In the genomic region with DNA sequence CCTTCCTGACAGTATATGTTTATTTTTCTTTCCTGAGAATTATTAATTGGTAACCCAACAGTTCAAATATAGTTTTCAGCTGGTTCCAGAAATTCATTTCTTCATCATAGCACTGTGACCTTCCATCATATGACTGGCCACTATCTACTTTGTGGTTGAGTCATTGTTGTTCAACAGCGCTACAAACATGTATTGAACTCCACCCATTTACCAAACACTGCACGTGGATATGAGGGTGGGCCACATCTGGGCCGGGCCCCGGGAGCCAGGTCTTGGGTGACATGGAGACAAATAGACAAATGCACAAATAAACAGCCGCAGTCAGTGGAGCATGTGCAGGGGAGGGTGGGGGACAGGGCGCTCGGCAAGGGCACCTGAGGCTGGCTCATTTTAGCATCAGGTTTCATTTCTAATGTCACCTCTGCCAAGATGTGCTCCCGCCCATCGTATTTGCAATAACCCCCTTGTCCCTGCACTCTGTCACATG, we compare ENCODE assay signal across 8 cellular contexts. TPM values are rescaled to one million over a fixed set of nuclear protein-coding genes. Genes with fewer than 3 reads are reported as not detected.
A peak's percentile ranks its signal among the peaks of the same experiment; 100 is the strongest.
DNase-seq lines count a peak whose midpoint lies in the region; ATAC-seq, FAIRE-seq and TF ChIP-seq lines count a peak whose summit lies in the region.

No MANE protein-coding gene starts in this region.

- ATAC-seq in left lobe of liver (peak; percentile 47), GM19463 (IDR thresholded peaks at IDR 0.05; ENCODE audit: unreplicated experiment) (no peak)

- peak overlapping the region; percentile 64 for H3K4me3 Mint-ChIP-seq in MCF 10A (ENCODE audit: unreplicated experiment)

- FAIRE-seq in urothelium cell line (lab: Jason Lieb, UNC): peak; percentile 75

- peak overlapping the region; percentile 75 for H3K27ac Mint-ChIP-seq in MCF 10A (ENCODE audit: low read depth, unreplicated experiment)

- BruUV-seq in MCF 10A (replicated peaks; lab: Mats Ljungman, UMichigan): no TSS peak

- peaks cover 29% of the 10 kb centered on the region for H3K27me3 Mint-ChIP-seq in MCF 10A (ENCODE audit: insufficient read depth, unreplicated experiment)

- no peak for TF ChIP-seq CTCF in MCF 10A (IDR thresholded peaks at IDR 0.05; ENCODE audit: unreplicated experiment)

- POLR2A ChIA-PET in MCF 10A (lab: Yijun Ruan, JAX): interaction anchor here (0.6 to 1.2 kb wide), 10 partner anchors 10 to 258 kb away, joined by 3 to 14 read pairs (median 4); no protein-coding TSS in a partner anchor

- H3K36me3 Mint-ChIP-seq in MCF 10A (ENCODE audit: insufficient read depth, unreplicated experiment): no peaks in the 10 kb centered on the region

- peak; percentile 20 to 55 (median 30) for DNase-seq in NCI-H1417 (lab: John Stamatoyannopoulos, UW)
- DNase-seq in NCI-H1417 treated with DMSO at 0.1 percent for 48 hours (lab: John Stamatoyannopoulos, UW): no peak
- DNase-seq in MCF 10A (ENCODE audit: unreplicated experiment): peak; percentile 64
- peak; percentile 49 for DNase-seq in left lobe of liver (ENCODE audit: low spot score)
- peak; percentile 27 for DNase-seq in urothelium cell line (ENCODE audit: low spot score)
- DNase-seq in inferior parietal cortex (ENCODE audit: extremely low spot score): no peak
- DNase-seq in T-helper 1 cell: no peak

- intact Hi-C loops in MCF 10A (cut with micrococcal nuclease): no loop called here

- H3K4me1 Mint-ChIP-seq in MCF 10A (ENCODE audit: insufficient read depth, unreplicated experiment): peaks cover 23% of the 10 kb centered on the region

- CTCF ChIA-PET in MCF 10A (lab: Yijun Ruan, JAX): interaction anchor here (0.7 to 1.2 kb wide), 15 partner anchors 9 to 161 kb away, joined by 3 to 10 read pairs (median 3); no protein-coding TSS in a partner anchor

- H3K9me3 Mint-ChIP-seq in MCF 10A (ENCODE audit: unreplicated experiment): no peaks in the 10 kb centered on the region

RNA-seq across cellular contexts. Expression of a gene that starts 24.0 kb away (rescaled TPM):
- 0.37 and 0.70 TPM in 2 replicates for total RNA-seq in MCF 10A (2022)
- total RNA-seq in left lobe of liver: 10.3 TPM

Comparison
In these comparisons a context has a peak if more than half of its experiments do, and no peak if none do; other contexts are left out.
1. DNase-seq: peak in NCI-H1417 (3 of 3), MCF 10A (single experiment), left lobe of liver (single experiment) and urothelium cell line (single experiment); none in NCI-H1417 treated with DMSO at 0.1 percent for 48 hours (single experiment), inferior parietal cortex (single experiment) and T-helper 1 cell (0 of 5).